In the genomic region with DNA sequence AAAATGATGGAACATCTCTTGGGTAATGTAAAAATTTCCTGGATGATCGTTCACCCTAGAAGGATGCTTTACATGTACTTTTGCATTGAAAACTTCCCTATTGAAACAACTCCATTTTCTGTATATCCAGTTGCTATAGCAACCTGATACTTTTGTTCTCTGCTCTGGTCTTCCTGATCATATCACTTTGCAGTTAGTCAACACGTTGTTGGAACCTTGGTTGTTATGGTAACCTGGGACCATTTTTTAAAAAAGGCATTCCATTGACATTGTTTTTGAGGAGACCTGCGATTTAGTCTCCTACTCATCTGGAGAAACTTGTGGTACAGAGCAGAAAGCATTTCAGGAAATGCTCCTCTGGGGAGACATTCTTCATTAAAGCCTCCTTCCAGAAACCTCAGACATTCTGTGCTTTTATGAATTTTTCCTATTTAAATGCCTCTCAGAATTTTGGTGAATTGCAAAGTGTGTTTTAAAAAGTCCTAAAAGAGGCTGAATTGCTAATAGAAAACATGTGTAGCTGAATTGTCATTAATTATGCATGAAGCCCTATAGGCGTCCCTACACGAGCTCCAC, we compare ENCODE assay signal across 13 cellular contexts.
"Had no signal": no experiment of that assay in that cellular context is flagged by ENCODE, and none has a peak within 500 bp of the region (broad histone marks: within the 10 kb centered on the region; RNA-seq: fewer than 3 reads in every experiment).

No MANE protein-coding gene starts in this region.

- H3K9ac ChIP-seq: parathyroid adenoma had no signal

- H3K4me1 Mint-ChIP-seq: central memory CD8-positive, alpha-beta T cell had no signal

- H3K27me3 ChIP-seq: testis had no signal

- H3K27ac ChIP-seq: parathyroid adenoma, testis had no signal

- H3K9me3 Mint-ChIP-seq: effector memory CD8-positive, alpha-beta T cell; natural killer cell treated with Interleukin-12 subunit alpha and Interleukin-12 subunit beta and Interleukin-15 and Interleukin-18, amount 100 ng/mL, for 72 hours had no signal

- H3K27ac Mint-ChIP-seq: effector memory CD8-positive, alpha-beta T cell; natural killer cell treated with Interleukin-12 subunit alpha and Interleukin-12 subunit beta and Interleukin-15 and Interleukin-18, amount 100 ng/mL, for 72 hours; stimulated activated naive CD8-positive, alpha-beta T cell treated with anti-CD3 and anti-CD28 coated beads, Interleukin-15, Interleukin-2, amounts not matched to agents 100 ng/mL and 50 ng/mL, for 24 hours had no signal

- H3K4me1 ChIP-seq: testis had no signal

- H3K4me3 Mint-ChIP-seq: central memory CD8-positive, alpha-beta T cell; effector memory CD8-positive, alpha-beta T cell; natural killer cell treated with Interleukin-12 subunit alpha and Interleukin-12 subunit beta and Interleukin-15 and Interleukin-18, amount 100 ng/mL, for 72 hours; stimulated activated naive CD8-positive, alpha-beta T cell treated with anti-CD3 and anti-CD28 coated beads, Interleukin-15, Interleukin-2, amounts not matched to agents 100 ng/mL and 50 ng/mL, for 24 hours had no signal

- H3K4me3 ChIP-seq: testis had no signal

- H3K9me3 ChIP-seq: testis had no signal

- H3K36me3 Mint-ChIP-seq: natural killer cell treated with Interleukin-12 subunit alpha and Interleukin-12 subunit beta and Interleukin-15 and Interleukin-18, amount 100 ng/mL, for 72 hours had no signal

- DNase-seq: activated naive CD4-positive, alpha-beta T cell treated with anti-CD3 and anti-CD28 coated beads, Interleukin-2, amount 50 U/mL, for 16 hours; activated T-cell treated with anti-CD3 and anti-CD28 coated beads, Interleukin-2, amount 50 U/mL, for 1 hour; effector memory CD8-positive, alpha-beta T cell; erythroblast; left colon; mammary epithelial cell; stimulated activated CD4-positive, alpha-beta T cell treated with anti-CD3 and anti-CD28 coated beads, Interleukin-4, amount 100 ng/mL, for 24 hours; T-helper 2 cell; testis had no signal
